ENCODE assay signal across 14 cellular contexts in genomic region chr7:131829911-131830310, GRCh38.
DNase-seq lines count a peak whose midpoint lies in the region; TF ChIP-seq lines count a peak whose summit lies in the region.
"Had no signal": no experiment of that assay in that cellular context is flagged by ENCODE, and none has a peak within 500 bp of the region (broad histone marks: within the 10 kb centered on the region; RNA-seq: fewer than 3 reads in every experiment).

No MANE protein-coding gene starts in this region.

- peaks cover 26% of the 10 kb centered on the region for H3K4me1 ChIP-seq in endodermal cell (ENCODE audit: control insufficient read depth, insufficient read depth, low read length)

- no peaks in the 10 kb centered on the region for H3K36me3 Mint-ChIP-seq in endodermal cell (ENCODE audit: low read depth)
- no peaks in the 10 kb centered on the region for H3K36me3 Mint-ChIP-seq in mesothelial cell of epicardium
- H3K36me3 Mint-ChIP-seq: naive B cell had no signal

- TF ChIP-seq CTCF in endodermal cell (conservative IDR thresholded peaks at IDR 0.05), result peak; percentile 58
- TF ChIP-seq CTCF in mesothelial cell of epicardium (IDR thresholded peaks at IDR 0.05; ENCODE audit: unreplicated experiment), result no peak
- no peak for TF ChIP-seq CTCF in GM13977 (IDR thresholded peaks at IDR 0.05; ENCODE audit: extremely low read depth, insufficient read depth, missing control alignments)

- H3K27me3 Mint-ChIP-seq in endodermal cell (ENCODE audit: insufficient read depth) (peaks cover 2% of the 10 kb centered on the region), mesothelial cell of epicardium (ENCODE audit: low read depth) (peaks cover 53% of the 10 kb centered on the region)

- H3K9me3 ChIP-seq in endodermal cell (ENCODE audit: control insufficient read depth, low read length), result no peaks in the 10 kb centered on the region

- peak overlapping the region; percentile 36 for H3K27ac ChIP-seq in endodermal cell (ENCODE audit: low read depth, low read length)
- H3K27ac ChIP-seq: VCaP had no signal

- H3K27ac Mint-ChIP-seq in endodermal cell, result peak overlapping the region; percentile 90
- H3K27ac Mint-ChIP-seq in mesothelial cell of epicardium, result peak overlapping the region; percentile 31
- H3K27ac Mint-ChIP-seq: dendritic cell treated with granulocyte-macrophage colony-stimulating factor and Interleukin-4, amounts not matched to agents 40 ng/mL and 50 ng/mL, for 4 days; naive B cell had no signal

- no peaks in the 10 kb centered on the region for H3K27me3 ChIP-seq in endodermal cell (ENCODE audit: control insufficient read depth, insufficient read depth, low read length, poor library complexity, severe bottlenecking)

- DNase-seq in DMS53 treated with DMSO at 0.1 percent for 48 hours (lab: John Stamatoyannopoulos, UW; ENCODE audit: unreplicated experiment) (peak; percentile 26), NCI-H1092 treated with DMSO at 0.1 percent for 48 hours (lab: John Stamatoyannopoulos, UW) (peak; percentile 57), endodermal cell (peak; percentile 95), mesothelial cell of epicardium (ENCODE audit: low spot score in 2 of 2, unreplicated experiment in 2 of 2) (peak in 1 of 2 experiments; percentile 44), CD1c-positive myeloid dendritic cell (ENCODE audit: extremely low spot score) (no peak), GM13977 (ENCODE audit: low spot score) (no peak), SHP77 (lab: John Stamatoyannopoulos, UW) (no peak)
- DNase-seq in activated naive CD4-positive, alpha-beta T cell treated with Interleukin-2 at 50 U/mL for 16 hours, result no peak
- DNase-seq: C1 segment of cervical spinal cord, kidney, naive B cell, NCI-H1436 treated with DMSO at 0.1 percent for 48 hours had no signal

- H3K4me3 ChIP-seq in endodermal cell (ENCODE audit: low read length), result peak overlapping the region; percentile 44

- WGBS in endodermal cell (ENCODE audit: insufficient coverage in 1 of 2, insufficient read length in 1 of 2), 2 experiments, result 2 to 4% methylated on average over 6 to 12 of the region's 12 CpGs

- in situ Hi-C loops in GM13977 (cut with MboI; ENCODE audit: low pct_unique_long_range_greater_than_20kb, low sequenced_read_pairs, unreplicated experiment), result no loop called here

- peaks cover 50% of the 10 kb centered on the region for H3K4me1 Mint-ChIP-seq in endodermal cell
- H3K4me1 Mint-ChIP-seq in mesothelial cell of epicardium, result peaks cover 26% of the 10 kb centered on the region
- H3K4me1 Mint-ChIP-seq: naive B cell had no signal

- H3K9me3 Mint-ChIP-seq in endodermal cell (peaks cover 8% of the 10 kb centered on the region), mesothelial cell of epicardium (no peaks in the 10 kb centered on the region)
- H3K9me3 Mint-ChIP-seq: dendritic cell treated with granulocyte-macrophage colony-stimulating factor and Interleukin-4, amounts not matched to agents 40 ng/mL and 50 ng/mL, for 4 days had no signal

- H3K4me3 Mint-ChIP-seq in endodermal cell (peak overlapping the region; percentile 36), mesothelial cell of epicardium (peak overlapping the region; percentile 44)
- H3K4me3 Mint-ChIP-seq: dendritic cell treated with granulocyte-macrophage colony-stimulating factor and Interleukin-4, amounts not matched to agents 40 ng/mL and 50 ng/mL, for 4 days; naive B cell had no signal

- H3K36me3 ChIP-seq in endodermal cell (ENCODE audit: control insufficient read depth, insufficient read depth, low read length), result no peaks in the 10 kb centered on the region

- no peak overlapping the region for H3K9ac ChIP-seq in endodermal cell (ENCODE audit: extremely low read depth, low read length, poor library complexity, severe bottlenecking)

Comparison
In these comparisons a context has a peak if more than half of its experiments do, and no peak if none do; other contexts are left out.
1. DNase-seq: peak in DMS53 treated with DMSO at 0.1 percent for 48 hours (single experiment), NCI-H1092 treated with DMSO at 0.1 percent for 48 hours (single experiment) and endodermal cell (single experiment); none in activated naive CD4-positive, alpha-beta T cell treated with Interleukin-2 at 50 U/mL for 16 hours (single experiment), CD1c-positive myeloid dendritic cell (single experiment), GM13977 (single experiment) and SHP77 (0 of 2).